10 cellular contexts compared by ENCODE assay signal in genomic region chr10:95837368-95837776, GRCh38.
DNase-seq lines count a peak whose midpoint lies in the region; ATAC-seq and TF ChIP-seq lines count a peak whose summit lies in the region.
"Had no signal": no experiment of that assay in that cellular context is flagged by ENCODE, and none has a peak within 500 bp of the region (broad histone marks: within the 10 kb centered on the region; RNA-seq: fewer than 3 reads in every experiment).

No MANE protein-coding gene starts in this region.

- peaks cover 90% of the 10 kb centered on the region for H3K4me1 Mint-ChIP-seq in activated CD8-positive, alpha-beta memory T cell treated with anti-CD3 and anti-CD28 coated beads, Interleukin-2, amount 10 ng/mL, durations not matched to agents 7 days and 5 days
- H3K4me1 Mint-ChIP-seq: activated CD4-positive, alpha-beta T cell treated with anti-CD3 and anti-CD28 coated beads for 36 hours had no signal

- CTCF ChIA-PET in activated CD8-positive, alpha-beta memory T cell treated with anti-CD3 and anti-CD28 coated beads, Interleukin-2, amount 10 ng/mL, durations not matched to agents 7 days and 5 days (lab: Charles Lee) = interaction anchor here (0.8 to 24.9 kb wide), 7 partner anchors 12 to 143 kb away, joined by 3 to 444 read pairs (median 6); partner anchors contain the start of genes ENTPD1 and TCTN3

- no peak overlapping the region for H2AFZ ChIP-seq in hepatocyte

- H3K9me2 ChIP-seq in hepatocyte (replicated peaks; ENCODE audit: insufficient read depth) = no peaks in the 10 kb centered on the region

- H3K4me2 ChIP-seq in hepatocyte = no peak overlapping the region
- H3K4me2 ChIP-seq: A549 had no signal

- ATAC-seq in activated CD8-positive, alpha-beta memory T cell treated with anti-CD3 and anti-CD28 coated beads, Interleukin-2, amount 10 ng/mL, durations not matched to agents 7 days and 5 days = no peak
- ATAC-seq in HG03342 (IDR thresholded peaks at IDR 0.05; ENCODE audit: unreplicated experiment) = peak; percentile 23
- ATAC-seq: A549; activated CD4-positive, alpha-beta T cell treated with anti-CD3 and anti-CD28 coated beads for 36 hours had no signal

- H3K27ac ChIP-seq in hepatocyte (peak overlapping the region; percentile 33), urinary bladder (ENCODE audit: low read depth) (peak overlapping the region; percentile 64), ovary (no peak overlapping the region)
- H3K27ac ChIP-seq: A549 had no signal

- no peak for DNase-seq in activated CD8-positive, alpha-beta memory T cell treated with anti-CD3 and anti-CD28 coated beads, Interleukin-2, amount 10 ng/mL, durations not matched to agents 7 days and 5 days
- no peak for DNase-seq in activated CD8-positive, alpha-beta memory T cell treated with anti-CD3 and anti-CD28 coated beads for 24 hours
- DNase-seq in hepatocyte (ENCODE audit: low spot score) (no peak), DMS 273 treated with DMSO at 0.1 percent for 48 hours (lab: John Stamatoyannopoulos, UW) (no peak), ovary (no peak), GF-D8 (lab: John Stamatoyannopoulos, UW) (no peak)
- DNase-seq: activated CD4-positive, alpha-beta T cell treated with anti-CD3 and anti-CD28 coated beads for 36 hours had no signal

- H3K36me3 ChIP-seq in hepatocyte (replicated peaks; ENCODE audit: insufficient read depth, low read depth) (no peaks in the 10 kb centered on the region), urinary bladder (ENCODE audit: insufficient read depth) (no peaks in the 10 kb centered on the region), ovary (no peaks in the 10 kb centered on the region)

- no peaks in the 10 kb centered on the region for H3K9me3 Mint-ChIP-seq in activated CD8-positive, alpha-beta memory T cell treated with anti-CD3 and anti-CD28 coated beads, Interleukin-2, amount 10 ng/mL, durations not matched to agents 7 days and 5 days (ENCODE audit: low read depth)

- peak overlapping the region; percentile 75 for H3K27ac Mint-ChIP-seq in activated CD8-positive, alpha-beta memory T cell treated with anti-CD3 and anti-CD28 coated beads, Interleukin-2, amount 10 ng/mL, durations not matched to agents 7 days and 5 days
- H3K27ac Mint-ChIP-seq: activated CD4-positive, alpha-beta T cell treated with anti-CD3 and anti-CD28 coated beads for 36 hours had no signal

- H3K79me2 ChIP-seq in hepatocyte = no peaks in the 10 kb centered on the region

- H4K20me1 ChIP-seq in hepatocyte (ENCODE audit: insufficient read depth, poor library complexity, severe bottlenecking) = no peaks in the 10 kb centered on the region

- no peak overlapping the region for H3K4me3 Mint-ChIP-seq in activated CD8-positive, alpha-beta memory T cell treated with anti-CD3 and anti-CD28 coated beads, Interleukin-2, amount 10 ng/mL, durations not matched to agents 7 days and 5 days
- H3K4me3 Mint-ChIP-seq: activated CD4-positive, alpha-beta T cell treated with anti-CD3 and anti-CD28 coated beads for 36 hours had no signal

- peaks cover 54% of the 10 kb centered on the region for H3K36me3 Mint-ChIP-seq in activated CD8-positive, alpha-beta memory T cell treated with anti-CD3 and anti-CD28 coated beads, Interleukin-2, amount 10 ng/mL, durations not matched to agents 7 days and 5 days

- no peak overlapping the region for H3K4me3 ChIP-seq in hepatocyte
- no peak overlapping the region for H3K4me3 ChIP-seq in urinary bladder (ENCODE audit: low read depth, low read length)
- no peak overlapping the region for H3K4me3 ChIP-seq in ovary
- H3K4me3 ChIP-seq: A549 had no signal

- 55% methylated on average over 1 of the region's 1 CpG for WGBS in hepatocyte (ENCODE audit: low lambda C conversion rate, missing lambda C conversion rate)
- WGBS in urinary bladder = 54% methylated on average over 1 of the region's 1 CpG
- 55 to 72% (median 65%) methylated on average over 1 of the region's 1 CpG for whole genome bisulfite sequencing in ovary, 3 donors

- no peaks in the 10 kb centered on the region for H3K27me3 ChIP-seq in hepatocyte
- no peaks in the 10 kb centered on the region for H3K27me3 ChIP-seq in ovary

- TF ChIP-seq CTCF in hepatocyte (IDR thresholded peaks at IDR 0.05; ENCODE audit: poor library complexity) = no peak
- no peak for TF ChIP-seq CTCF in ovary (IDR thresholded peaks at IDR 0.05)

- no peaks in the 10 kb centered on the region for H3K27me3 Mint-ChIP-seq in activated CD8-positive, alpha-beta memory T cell treated with anti-CD3 and anti-CD28 coated beads, Interleukin-2, amount 10 ng/mL, durations not matched to agents 7 days and 5 days
- H3K27me3 Mint-ChIP-seq: activated CD4-positive, alpha-beta T cell treated with anti-CD3 and anti-CD28 coated beads for 36 hours had no signal

- H3K9me3 ChIP-seq in hepatocyte (ENCODE audit: low read depth) (no peaks in the 10 kb centered on the region), ovary (no peaks in the 10 kb centered on the region)
- H3K9me3 ChIP-seq: A549 had no signal

- no peak for TF ChIP-seq EP300 in ovary (IDR thresholded peaks at IDR 0.05)

- intact Hi-C loops in ovary (cut with DNase I) = no loop called here

- H3K4me1 ChIP-seq in hepatocyte (ENCODE audit: insufficient read depth) = no peaks in the 10 kb centered on the region
- H3K4me1 ChIP-seq in urinary bladder (ENCODE audit: insufficient read depth) = no peaks in the 10 kb centered on the region
- H3K4me1 ChIP-seq in ovary (ENCODE audit: insufficient read depth) = no peaks in the 10 kb centered on the region
- H3K4me1 ChIP-seq: A549 had no signal

- TF ChIP-seq POLR2A in ovary (IDR thresholded peaks at IDR 0.05) = no peak

Comparison
In these comparisons a context has a peak if more than half of its experiments do, and no peak if none do; other contexts are left out.
1. H3K27ac ChIP-seq: peak in hepatocyte (single experiment) and urinary bladder (single experiment); none in ovary (0 of 2).